ENCODE assay signal across 26 cellular contexts in the genomic region with DNA sequence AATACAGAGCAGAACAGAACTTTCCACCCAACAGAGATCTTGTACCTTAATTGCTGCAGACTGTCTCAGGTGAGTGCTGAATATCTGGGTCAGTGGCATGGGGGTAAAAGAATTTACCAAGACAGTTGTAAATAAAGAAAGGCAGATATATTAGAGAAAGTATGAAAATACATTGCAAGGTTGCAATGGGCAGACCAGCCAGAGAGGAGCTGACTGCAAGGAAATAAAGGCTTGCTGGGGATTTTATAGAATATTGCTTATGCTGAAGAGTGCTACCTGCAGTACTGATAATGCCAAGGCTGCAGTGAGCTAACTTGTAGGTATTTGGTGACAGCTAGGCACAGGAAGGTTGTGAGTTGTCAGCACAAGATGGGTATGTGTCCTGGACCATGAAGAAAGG.
"Had no signal": no experiment of that assay in that cellular context is flagged by ENCODE, and none has a peak within 500 bp of the region (broad histone marks: within the 10 kb centered on the region; RNA-seq: fewer than 3 reads in every experiment).

No MANE protein-coding gene starts in this region.

- DNase-seq: stimulated activated CD4-positive, alpha-beta T cell treated with anti-CD3 and anti-CD28 coated beads, Interleukin-4, amount 100 ng/mL, for 1 hour; stimulated activated CD4-positive, alpha-beta T cell treated with anti-CD3 and anti-CD28 coated beads, Interleukin-4, amount 100 ng/mL, for 24 hours; stimulated activated CD4-positive, alpha-beta T cell treated with anti-CD3 and anti-CD28 coated beads, Interleukin-4, amount 100 ng/mL, for 4 hours; stimulated activated CD8-positive, alpha-beta memory T cell treated with anti-CD3 and anti-CD28 coated beads, Interleukin-4, amount 100 ng/mL, for 48 hours; stimulated activated naive B cell treated with anti-CD40 and anti-IgM and Interleukin-4, amounts not matched to agents 10 μg/mL and 1 μg/mL and 100 μg/mL, for 72 hours; stimulated activated naive CD4-positive, alpha-beta T cell; stimulated activated naive CD4-positive, alpha-beta T cell treated with Interleukin-2 at 50 U/mL for 16 hours; stimulated activated naive CD8-positive, alpha-beta T cell treated with anti-CD3 and anti-CD28 coated beads, Interleukin-15, amount 100 ng/mL, for 72 hours; stimulated activated naive CD8-positive, alpha-beta T cell treated with anti-CD3 and anti-CD28 coated beads, Interleukin-15, Interleukin-2, amounts not matched to agents 100 U/mL and 50 U/mL, for 24 hours; stomach; substantia nigra; testis; thyroid gland; tibial artery; transverse colon; trophoblast cell; upper lobe of left lung; upper lobe of right lung; uterus had no signal

- H3K4me3 ChIP-seq: stomach, suprapubic skin, testis, thoracic aorta, thyroid gland, tibial artery, tibial nerve, transverse colon, upper lobe of left lung, upper lobe of right lung, uterus, vagina had no signal

- H3K9me3 ChIP-seq: testis, thoracic aorta, thyroid gland, upper lobe of right lung, uterus, vagina had no signal

- H3K36me3 ChIP-seq: stomach, suprapubic skin, thoracic aorta, thyroid gland, tibial artery, tibial nerve, transverse colon, upper lobe of left lung, upper lobe of right lung, uterus, vagina had no signal

- H3K27me3 ChIP-seq: stomach, suprapubic skin, testis, thyroid gland, tibial artery, tibial nerve, transverse colon, upper lobe of left lung, upper lobe of right lung, uterus, vagina had no signal

- H3K27ac ChIP-seq: stomach, suprapubic skin, testis, thoracic aorta, thyroid gland, tibial artery, tibial nerve, transverse colon, upper lobe of left lung, upper lobe of right lung, uterus, vagina had no signal

- FAIRE-seq: urothelium cell line had no signal

- H3K4me1 ChIP-seq: suprapubic skin, testis, thyroid gland, tibial artery, tibial nerve, upper lobe of left lung, upper lobe of right lung, uterus, vagina had no signal

- ATAC-seq: stimulated activated effector memory CD8-positive, alpha-beta T cell treated with anti-CD3 and anti-CD28 coated beads, Interleukin-12 subunit alpha, Interleukin-12 subunit beta, amount 100 ng/mL, for 72 hours; stimulated activated memory B cell treated with anti-CD40 and anti-IgM and Interleukin-4, amounts not matched to agents 10 μg/mL and 1 μg/mL and 100 μg/mL, for 72 hours; stimulated activated naive B cell treated with anti-CD40 and anti-IgM and Interleukin-4, amounts not matched to agents 10 μg/mL and 1 μg/mL and 100 μg/mL, for 72 hours; stimulated activated naive CD8-positive, alpha-beta T cell treated with anti-CD3 and anti-CD28 coated beads, Interleukin-15, amount 100 ng/mL, for 72 hours; stimulated activated naive CD8-positive, alpha-beta T cell treated with anti-CD3 and anti-CD28 coated beads, Interleukin-15, Interleukin-2, amounts not matched to agents 100 U/mL and 50 U/mL, for 24 hours; upper lobe of right lung had no signal
